ENCODE assay signal across 10 cellular contexts in the genomic region with DNA sequence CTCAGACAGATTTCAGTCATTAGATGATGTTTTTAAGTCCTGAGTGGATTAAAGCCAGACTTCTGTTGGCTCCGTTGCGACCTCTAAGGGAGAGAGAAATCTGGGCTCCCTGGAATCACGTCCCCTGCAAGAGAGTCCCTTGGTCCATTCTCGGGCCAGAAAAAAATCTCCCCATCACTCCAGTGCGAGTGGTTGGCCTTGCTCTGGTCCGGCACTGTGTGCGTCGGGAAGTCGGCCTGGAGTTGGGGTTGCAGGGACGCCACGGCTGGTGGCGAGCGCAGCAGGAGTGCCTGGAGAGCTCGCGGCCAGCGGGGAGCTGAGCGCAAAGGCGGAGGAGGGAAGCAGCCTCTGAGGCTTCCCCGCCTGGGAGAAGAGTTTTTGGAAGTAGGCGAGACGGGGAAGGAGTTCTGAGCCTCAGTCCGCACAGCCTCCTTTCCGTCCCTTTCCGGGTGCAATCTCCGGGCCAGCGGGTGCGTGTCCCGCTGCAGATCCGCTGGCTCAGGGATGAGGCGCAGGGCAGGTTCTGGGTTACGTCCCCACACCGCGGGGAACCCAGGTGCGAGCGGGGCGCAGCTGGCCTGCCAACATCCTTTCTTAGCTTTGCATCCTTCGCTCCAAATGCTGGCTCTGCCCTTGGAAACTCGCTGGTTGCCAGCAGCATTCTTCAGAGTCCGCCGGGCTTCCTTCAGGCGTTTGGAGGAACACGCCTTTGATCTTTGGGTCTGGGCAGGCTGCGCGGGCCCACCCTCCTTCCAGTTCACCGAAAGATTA. TPM values are rescaled to one million over a fixed set of nuclear protein-coding genes. Genes with fewer than 3 reads are reported as not detected.
DNase-seq lines count a peak whose midpoint lies in the region; ATAC-seq and TF ChIP-seq lines count a peak whose summit lies in the region.
"Had no signal": no experiment of that assay in that cellular context is flagged by ENCODE, and none has a peak within 500 bp of the region (broad histone marks: within the 10 kb centered on the region; RNA-seq: fewer than 3 reads in every experiment).

No MANE protein-coding gene starts in this region.

- H3K4me3 ChIP-seq in AG04450 (ENCODE audit: low read depth, low read length) (peak overlapping the region; percentile 33), Panc1 (ENCODE audit: low read depth in 2 of 2, low read length in 2 of 2) (peak overlapping the region in 1 of 2 experiments; percentile 16; a peak in 2 of 4 replicates), heart left ventricle (peak overlapping the region in 11 of 12 donors; percentile 7 to 74 (median 39))

- H3K27ac ChIP-seq in AG04450 (ENCODE audit: low read depth, low read length) (no peak overlapping the region), Panc1 (ENCODE audit: low read length) (no peak overlapping the region), heart left ventricle (peak overlapping the region in 11 of 12 donors; percentile 34 to 89 (median 74))

- H3K4me1 ChIP-seq in Panc1 (ENCODE audit: control insufficient read depth, insufficient read depth, low read length) (no peaks in the 10 kb centered on the region), heart left ventricle (peaks cover 0 to 41% (median 10%) of the 10 kb centered on the region in 12 donors)

- POLR2A ChIA-PET in AG04450 (lab: Yijun Ruan, JAX), result interaction anchor here (1.0 to 2.5 kb wide), 5 partner anchors 11 to 309 kb away, joined by 3 to 9 read pairs (median 5); no protein-coding TSS in a partner anchor
- POLR2A ChIA-PET in Panc1 (lab: Charles Lee), result no interaction called here

- no peak for TF ChIP-seq POLR2A in heart left ventricle (IDR thresholded peaks at IDR 0.05)

- intact Hi-C loops in Panc1 (cut with micrococcal nuclease; ENCODE audit: unreplicated experiment) (no loop called here), heart left ventricle (cut with DNase I) (no loop called here)

- TF ChIP-seq CTCF in AG04450 (IDR thresholded peaks at IDR 0.05; ENCODE audit: low read depth, low read length) (peak; percentile 20; the same call in 1 of the 2 replicates), Panc1 (IDR thresholded peaks at IDR 0.05) (no peak), heart left ventricle (IDR thresholded peaks at IDR 0.05) (peak in 1 of 12 donors; percentile 25), omental fat pad (IDR thresholded peaks at IDR 0.05) (no peak)

- H3K27me3 ChIP-seq in AG04450 (ENCODE audit: control insufficient read depth, insufficient read depth, low read length) (no peaks in the 10 kb centered on the region), Panc1 (ENCODE audit: control insufficient read depth, insufficient read depth, low read length) (peaks cover 51% of the 10 kb centered on the region), heart left ventricle (peaks cover 8 to 80% (median 62%) of the 10 kb centered on the region in 9 donors)

- in situ Hi-C loops in Panc1 (cut with HindIII; ENCODE audit: low pct_unique_long_range_greater_than_20kb, low sequenced_read_pairs), result no loop called here

- 2 to 6% (median 2%) methylated on average over 18 to 45 of the region's 45 CpGs for WGBS in heart left ventricle, 4 donors

- ATAC-seq in Panc1 (peak; percentile 57), heart left ventricle (peak; percentile 31 to 77 (median 68)), omental fat pad (ENCODE audit: low FRiP score) (peak; percentile 39), GM18873 (IDR thresholded peaks at IDR 0.05; ENCODE audit: low FRiP score, unreplicated experiment) (no peak)

- H3K9me3 ChIP-seq in AG04450 (ENCODE audit: control insufficient read depth, insufficient read depth, low read length) (peaks cover 7% of the 10 kb centered on the region; the same call in 1 of the 2 replicates), Panc1 (ENCODE audit: control insufficient read depth, insufficient read depth, low read depth, low read length) (no peaks in the 10 kb centered on the region), heart left ventricle (no peaks in the 10 kb centered on the region)

- H3K36me3 ChIP-seq in Panc1 (ENCODE audit: control insufficient read depth, insufficient read depth, low read length) (no peaks in the 10 kb centered on the region), heart left ventricle (peaks cover 0 to 15% (median 0%) of the 10 kb centered on the region in 9 donors)

- CTCF ChIA-PET in AG04450 (lab: Charles Lee) (interaction anchor here (2.4 kb wide), 1 partner anchor 326 kb away, joined by 15 read pairs; no protein-coding TSS in a partner anchor), Panc1 (lab: Charles Lee) (no interaction called here)

- DNase-seq in AG04450 (ENCODE audit: low read depth, low spot score), result no peak
- DNase-seq in Panc1 (ENCODE audit: low read depth, low spot score), result no peak
- peak; percentile 39 to 75 (median 52) for DNase-seq in heart left ventricle
- no peak for DNase-seq in omental fat pad (ENCODE audit: low spot score)
- no peak for DNase-seq in activated CD8-positive, alpha-beta memory T cell treated with anti-CD3 and anti-CD28 coated beads, Interleukin-2, amount 50 U/mL, for 48 hours
- DNase-seq in putamen (ENCODE audit: low spot score), result no peak
- DNase-seq in T1000 (lab: John Stamatoyannopoulos, UW), result no peak
- DNase-seq: NCI-H1694 had no signal

- no TSS peak for BruUV-seq in Panc1 (replicated peaks; lab: Mats Ljungman, UMichigan)

RNA-seq across cellular contexts. Expression of a gene that starts 6.8 kb away (rescaled TPM):
- polyA plus RNA-seq in AG04450 (2011; rRNA removed) (30.7 and 32.2 TPM in 2 replicates), heart left ventricle (1 to 10 TPM; 1.9 to 5.1 TPM)
- polyA minus RNA-seq in AG04450 (2011; rRNA and poly(A)+ RNA removed), result 38.5 and 49.9 TPM in 2 replicates
- total RNA-seq in Panc1 (2021; ENCODE audit: unreplicated experiment) (not detected), heart left ventricle (1 to 10 TPM; 1.8 to 9.5 (median 3.9) TPM), omental fat pad (10 to 100 TPM in 1 of 4 donors, 1 to 10 TPM in 3; 5.8 to 13.7 (median 7.1) TPM)
- polyA plus RNA-seq in Panc1 (2012; ENCODE audit: insufficient read length), result not detected
- total RNA-seq: lung microvascular endothelial cell had no signal

RNA-seq across cellular contexts. Expression of a gene that starts 57.3 kb away (rescaled TPM):
- polyA plus RNA-seq in AG04450 (2011; rRNA removed) (54.1 and 71.2 TPM in 2 replicates), heart left ventricle (10 to 100 TPM; 16.4 to 16.9 TPM)
- 8.5 and 14.8 TPM in 2 replicates for polyA minus RNA-seq in AG04450 (2011; rRNA and poly(A)+ RNA removed)
- total RNA-seq in Panc1 (2021; ENCODE audit: unreplicated experiment) (39.7 TPM), heart left ventricle (10 to 100 TPM in 8 of 9 donors, 1 to 10 TPM in 1; 9.9 to 20.3 (median 15.4) TPM), omental fat pad (10 to 100 TPM; 10.1 to 18.6 (median 12.3) TPM)
- polyA plus RNA-seq in Panc1 (2012; ENCODE audit: insufficient read length), result 33.8 TPM

Comparison
In these comparisons a context has a peak if more than half of its experiments do, and no peak if none do; other contexts are left out.
1. DNase-seq: peak in heart left ventricle (5 of 5); none in AG04450 (single experiment), Panc1 (single experiment), omental fat pad (single experiment), activated CD8-positive, alpha-beta memory T cell treated with anti-CD3 and anti-CD28 coated beads, Interleukin-2, amount 50 U/mL, for 48 hours (single experiment), putamen (single experiment) and T1000 (single experiment).
2. H3K27ac ChIP-seq: peak in heart left ventricle (11 of 12); none in AG04450 (single experiment) and Panc1 (single experiment).